Comparison of ENCODE assay signal across 8 cellular contexts in the genomic region with DNA sequence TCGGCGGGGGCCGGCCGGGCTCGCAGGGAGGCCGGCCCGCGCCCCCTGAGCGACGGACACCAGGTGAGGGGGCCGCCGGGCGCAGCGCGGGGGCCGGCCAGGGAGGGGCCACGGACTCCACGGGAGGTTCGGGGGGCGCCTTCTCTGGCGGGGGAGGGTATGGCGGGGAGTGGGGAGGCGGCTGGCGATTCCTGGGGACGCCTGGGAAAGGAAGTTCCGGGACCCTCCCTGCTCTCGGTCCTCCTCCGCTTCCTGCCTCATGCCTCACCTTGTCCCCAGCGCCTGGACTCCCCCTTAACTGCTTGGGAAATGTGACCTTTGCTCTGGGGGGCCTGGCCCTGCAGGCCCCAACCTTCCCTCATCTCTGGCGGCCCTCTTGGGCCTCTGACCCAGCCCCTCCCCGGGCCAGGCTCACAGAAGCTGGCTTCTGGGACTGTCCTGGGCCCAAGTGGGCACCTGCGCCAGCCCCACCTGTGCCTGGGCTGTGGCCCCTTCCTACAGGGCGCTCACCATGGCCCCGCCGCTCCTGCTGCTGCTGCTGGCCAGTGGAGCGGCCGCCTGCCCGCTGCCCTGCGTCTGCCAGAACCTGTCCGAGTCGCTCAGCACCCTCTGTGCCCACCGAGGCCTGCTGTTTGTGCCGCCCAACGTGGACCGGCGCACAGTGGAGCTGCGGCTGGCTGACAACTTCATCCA. TPM values are rescaled to one million over a fixed set of nuclear protein-coding genes. Genes with fewer than 3 reads are reported as not detected.
DNase-seq lines count a peak whose midpoint lies in the region; ATAC-seq and TF ChIP-seq lines count a peak whose summit lies in the region.

No MANE protein-coding gene starts in this region.

- POLR2A ChIA-PET in activated CD8-positive, alpha-beta T cell treated with anti-CD3 and anti-CD28 coated beads for 36 hours (lab: Charles Lee), result interaction anchor here (1.0 kb wide), 1 partner anchor 13 kb away, joined by 4 read pairs; no protein-coding TSS in a partner anchor

- TF ChIP-seq EP300 in upper lobe of left lung (IDR thresholded peaks at IDR 0.05), result no peak

- H3K27ac Mint-ChIP-seq in activated CD8-positive, alpha-beta T cell treated with anti-CD3 and anti-CD28 coated beads for 36 hours, result peak overlapping the region; percentile 78

- ATAC-seq in activated CD8-positive, alpha-beta T cell treated with anti-CD3 and anti-CD28 coated beads for 36 hours, result no peak
- ATAC-seq in upper lobe of left lung (ENCODE audit: low FRiP score in 2 of 2) (no peak), HG03196 (IDR thresholded peaks at IDR 0.05; ENCODE audit: unreplicated experiment) (no peak), HG03571 (IDR thresholded peaks at IDR 0.05; ENCODE audit: unreplicated experiment) (no peak)

- H3K27me3 Mint-ChIP-seq in activated CD8-positive, alpha-beta T cell treated with anti-CD3 and anti-CD28 coated beads for 36 hours, result no peaks in the 10 kb centered on the region

- intact Hi-C loops in activated CD8-positive, alpha-beta T cell treated with anti-CD3 and anti-CD28 coated beads for 36 hours (cut with micrococcal nuclease), result no loop called here

- DNase-seq in AG10803 (ENCODE audit: low read depth) (no peak), H7 (peak; percentile 91), kidney epithelial cell (ENCODE audit: low read depth) (no peak), upper lobe of left lung (peak in 1 of 2 donors; percentile 82), NCI-H2196 treated with DMSO at 0.1 percent for 48 hours (lab: John Stamatoyannopoulos, UW; ENCODE audit: unreplicated experiment) (no peak)
- DNase-seq in activated CD8-positive, alpha-beta T cell treated with anti-CD3 and anti-CD28 coated beads for 36 hours, result peak; percentile 24

- WGBS in upper lobe of left lung, 2 donors, result 74 to 85% methylated on average over 4 to 15 of the region's 47 CpGs

- no peaks in the 10 kb centered on the region for H3K9me3 Mint-ChIP-seq in activated CD8-positive, alpha-beta T cell treated with anti-CD3 and anti-CD28 coated beads for 36 hours

- H3K36me3 Mint-ChIP-seq in activated CD8-positive, alpha-beta T cell treated with anti-CD3 and anti-CD28 coated beads for 36 hours (ENCODE audit: low read depth), result peaks cover 4% of the 10 kb centered on the region

- CTCF ChIA-PET in activated CD8-positive, alpha-beta T cell treated with anti-CD3 and anti-CD28 coated beads for 36 hours (lab: Charles Lee), result no interaction called here

- H3K9me3 ChIP-seq in upper lobe of left lung, result no peaks in the 10 kb centered on the region

- TF ChIP-seq CTCF in AG10803 (conservative IDR thresholded peaks at IDR 0.05; ENCODE audit: low read length), result no peak
- TF ChIP-seq CTCF in activated CD8-positive, alpha-beta T cell treated with anti-CD3 and anti-CD28 coated beads for 36 hours (IDR thresholded peaks at IDR 0.05), result no peak
- no peak for TF ChIP-seq CTCF in kidney epithelial cell (IDR thresholded peaks at IDR 0.05; ENCODE audit: insufficient read depth, low read length, poor library complexity, severe bottlenecking)
- TF ChIP-seq CTCF in upper lobe of left lung (IDR thresholded peaks at IDR 0.05), result no peak

- TF ChIP-seq POLR2A in upper lobe of left lung (IDR thresholded peaks at IDR 0.05), result no peak

- H3K4me3 ChIP-seq in AG10803 (ENCODE audit: low read length) (peak overlapping the region; percentile 63), H7 (ENCODE audit: insufficient read depth, low read depth, low read length) (peak overlapping the region; percentile 84), kidney epithelial cell (ENCODE audit: low read depth, low read length) (peak overlapping the region; percentile 85), upper lobe of left lung (peak overlapping the region in 3 of 4 donors; percentile 81 to 94 (median 81))

- peak overlapping the region in 3 of 4 donors; percentile 15 to 88 (median 53) for H3K27ac ChIP-seq in upper lobe of left lung

- peaks cover 5% of the 10 kb centered on the region for H3K4me1 Mint-ChIP-seq in activated CD8-positive, alpha-beta T cell treated with anti-CD3 and anti-CD28 coated beads for 36 hours (ENCODE audit: low read depth)

- H3K27me3 ChIP-seq in H7 (ENCODE audit: control insufficient read depth, insufficient read depth, low read length), result no peaks in the 10 kb centered on the region
- H3K27me3 ChIP-seq in kidney epithelial cell (ENCODE audit: control insufficient read depth, insufficient read depth, low read length), result no peaks in the 10 kb centered on the region
- H3K27me3 ChIP-seq in upper lobe of left lung, result no peaks in the 10 kb centered on the region

- H3K4me1 ChIP-seq in upper lobe of left lung, result peaks cover 7 to 19% (median 11%) of the 10 kb centered on the region in 4 donors

- H3K4me3 Mint-ChIP-seq in activated CD8-positive, alpha-beta T cell treated with anti-CD3 and anti-CD28 coated beads for 36 hours, result peak overlapping the region; percentile 76

- no peaks in the 10 kb centered on the region for H3K36me3 ChIP-seq in H7 (replicated peaks; ENCODE audit: control insufficient read depth, insufficient read depth, low read length)
- no peaks in the 10 kb centered on the region for H3K36me3 ChIP-seq in kidney epithelial cell (ENCODE audit: control insufficient read depth, insufficient read depth, low read length)
- peaks cover 0 to 3% (median 0%) of the 10 kb centered on the region in 4 donors for H3K36me3 ChIP-seq in upper lobe of left lung

RNA-seq across cellular contexts. Expression of a gene that starts 0.5 kb away (rescaled TPM):
- 62.5 and 65.4 TPM in 2 replicates for total RNA-seq in H7 (2014; rRNA removed; shearing (Covaris generic))
- total RNA-seq in activated CD8-positive, alpha-beta T cell treated with anti-CD3 and anti-CD28 coated beads for 36 hours, result 10 to 100 TPM; 36.0 to 39.2 TPM
- total RNA-seq in kidney epithelial cell, result 53.5 and 72.3 TPM in 2 replicates
- total RNA-seq in upper lobe of left lung, result 10 to 100 TPM; 11.4 to 29.0 (median 21.8) TPM

RNA-seq across cellular contexts. Expression of a gene that starts 14.1 kb away (rescaled TPM):
- total RNA-seq in H7 (2014; rRNA removed; shearing (Covaris generic)), result 43.1 and 50.6 TPM in 2 replicates
- 10 to 100 TPM; 22.1 to 26.8 TPM for total RNA-seq in activated CD8-positive, alpha-beta T cell treated with anti-CD3 and anti-CD28 coated beads for 36 hours
- total RNA-seq in kidney epithelial cell (45.2 and 52.7 TPM in 2 replicates), upper lobe of left lung (10 to 100 TPM in 5 of 6 donors, 1 to 10 TPM in 1; 7.2 to 28.6 (median 17.5) TPM)

Comparison
In these comparisons a context has a peak if more than half of its experiments do, and no peak if none do; other contexts are left out.
1. DNase-seq: peak in H7 (single experiment) and activated CD8-positive, alpha-beta T cell treated with anti-CD3 and anti-CD28 coated beads for 36 hours (single experiment); none in AG10803 (single experiment), kidney epithelial cell (single experiment) and NCI-H2196 treated with DMSO at 0.1 percent for 48 hours (single experiment).
2. Peak in every context shown above with its lines, with median percentiles within 50 percentile points of each other: H3K4me3 ChIP-seq.